21 cellular contexts compared by ENCODE assay signal in the genomic region with DNA sequence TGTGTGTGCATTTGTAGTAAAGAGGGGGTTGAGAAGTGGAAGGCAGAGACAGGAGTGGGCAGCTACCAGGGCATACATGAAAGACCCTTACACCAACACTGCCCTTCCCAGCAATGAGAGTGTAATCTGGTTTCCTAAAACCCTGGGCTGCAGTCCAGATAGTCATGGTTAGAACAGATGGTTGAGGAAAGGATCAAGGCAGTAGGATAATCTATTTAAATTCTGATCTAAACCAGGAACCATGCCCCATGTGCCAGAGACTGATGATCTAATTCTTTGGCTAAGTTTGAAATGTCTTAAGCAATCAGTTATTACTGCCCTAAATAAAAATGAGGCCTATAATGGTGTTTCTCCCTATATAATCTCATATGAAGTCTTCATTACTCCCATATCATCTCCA.
DNase-seq lines count a peak whose midpoint lies in the region; ATAC-seq and TF ChIP-seq lines count a peak whose summit lies in the region.
"Had no signal": no experiment of that assay in that cellular context is flagged by ENCODE, and none has a peak within 500 bp of the region (broad histone marks: within the 10 kb centered on the region; RNA-seq: fewer than 3 reads in every experiment).

No MANE protein-coding gene starts in this region.

- no peak for TF ChIP-seq CTCF in cardiac fibroblast (IDR thresholded peaks at IDR 0.05; ENCODE audit: low read depth, low read length)

- H3K4me3 ChIP-seq in cardiac fibroblast (replicated peaks in 1 of 2; ENCODE audit: low read depth in 2 of 2, low read length in 2 of 2), result no peak overlapping the region
- H3K4me3 ChIP-seq: gastroesophageal sphincter had no signal

- peak; percentile 27 for DNase-seq in EL
- peak; percentile 80 for DNase-seq in NCI-H446 treated with DMSO at 0.1 percent for 48 hours (lab: John Stamatoyannopoulos, UW)
- peak; percentile 30 to 68 for DNase-seq in cardiac fibroblast (ENCODE audit: low read depth in 2 of 2)
- DNase-seq in iris pigment epithelial cell (ENCODE audit: low read depth), result peak; percentile 71
- DNase-seq in AG08395 (ENCODE audit: low spot score), result no peak
- DNase-seq in GF-D8 (lab: John Stamatoyannopoulos, UW), result no peak
- no peak for DNase-seq in NOMO-1 treated with dmso at 0.1 percent for 144 hours (lab: John Stamatoyannopoulos, UW; ENCODE audit: unreplicated experiment)
- DNase-seq: activated CD4-positive, alpha-beta T cell treated with anti-CD3 and anti-CD28 coated beads, Interleukin-2, amount 10 ng/mL, durations not matched to agents 24 days and 14 days; activated effector memory CD4-positive, alpha-beta T cell treated with Interleukin-2 at 50 U/mL for 16 hours; amygdala; Caco-2; left cardiac atrium; mesenchymal stem cell; naive thymus-derived CD4-positive, alpha-beta T cell; NCI-H187 treated with DMSO at 0.1 percent for 48 hours; NCI-H2227 treated with DMSO at 0.1 percent for 48 hours; stimulated activated CD4-positive, alpha-beta T cell treated with anti-CD3 and anti-CD28 coated beads, Interleukin-1b, Interleukin-23, amount 100 ng/mL, for 48 hours had no signal

- no peak for ATAC-seq in GM21390 (IDR thresholded peaks at IDR 0.05; ENCODE audit: unreplicated experiment)
- ATAC-seq: gastroesophageal sphincter; HCT116; left cardiac atrium; naive thymus-derived CD4-positive, alpha-beta T cell; sciatic nerve had no signal

Comparison
In these comparisons a context has a peak if more than half of its experiments do, and no peak if none do; other contexts are left out.
1. DNase-seq: peak in EL (single experiment), NCI-H446 treated with DMSO at 0.1 percent for 48 hours (single experiment), cardiac fibroblast (2 of 2) and iris pigment epithelial cell (single experiment); none in AG08395 (single experiment), GF-D8 (single experiment) and NOMO-1 treated with dmso at 0.1 percent for 144 hours (single experiment).